ENCODE assay signal across 9 cellular contexts in the genomic region with DNA sequence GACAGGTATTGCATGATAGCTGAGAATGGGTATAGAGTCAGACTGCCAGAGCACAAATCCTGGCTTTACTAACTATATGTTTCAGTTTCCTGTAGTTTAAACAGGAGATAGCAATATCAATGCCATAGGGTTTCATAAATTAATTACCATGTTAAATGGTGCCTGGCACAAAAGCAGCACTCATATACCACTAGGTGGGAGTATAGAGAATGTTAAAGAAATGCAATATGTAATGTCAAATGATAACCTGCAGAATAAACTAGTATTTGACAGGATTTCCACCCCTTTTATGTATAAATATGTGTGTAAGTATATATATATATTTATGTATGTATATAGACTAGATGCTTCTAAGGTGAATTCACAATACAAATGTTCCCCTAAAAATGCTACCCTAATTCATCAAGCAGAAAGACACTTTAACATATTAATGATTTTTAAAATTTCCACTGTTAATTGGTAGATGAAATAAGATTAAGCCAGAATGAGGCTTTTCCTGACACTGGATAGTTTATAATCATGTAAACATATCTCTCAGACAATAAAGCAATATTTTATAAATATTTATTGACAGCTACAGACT. TPM values are rescaled to one million over a fixed set of nuclear protein-coding genes. Genes with fewer than 3 reads are reported as not detected.
DNase-seq lines count a peak whose midpoint lies in the region; ATAC-seq and TF ChIP-seq lines count a peak whose summit lies in the region.
"Had no signal": no experiment of that assay in that cellular context is flagged by ENCODE, and none has a peak within 500 bp of the region (broad histone marks: within the 10 kb centered on the region; RNA-seq: fewer than 3 reads in every experiment).

No MANE protein-coding gene starts in this region.

- TF ChIP-seq CTCF in MCF 10A (IDR thresholded peaks at IDR 0.05; ENCODE audit: unreplicated experiment) (peak; percentile 46), breast epithelium (IDR thresholded peaks at IDR 0.05) (peak in 1 of 3 donors; percentile 22), adrenal gland (IDR thresholded peaks at IDR 0.05) (peak; percentile 14 to 46 (median 38)), lung (IDR thresholded peaks at IDR 0.05; ENCODE audit: control extremely low read depth, extremely low read depth) (peak; percentile 40), omental fat pad (IDR thresholded peaks at IDR 0.05) (no peak)

- H3K36me3 Mint-ChIP-seq in MCF 10A (ENCODE audit: insufficient read depth, unreplicated experiment) = peaks cover 7% of the 10 kb centered on the region

- H3K27me3 Mint-ChIP-seq in MCF 10A (ENCODE audit: insufficient read depth, unreplicated experiment) = no peaks in the 10 kb centered on the region
- H3K27me3 Mint-ChIP-seq: activated naive CD8-positive, alpha-beta T cell had no signal

- BruUV-seq in MCF 10A (replicated peaks; lab: Mats Ljungman, UMichigan) = no TSS peak

- H3K27ac Mint-ChIP-seq in MCF 10A (ENCODE audit: low read depth, unreplicated experiment) = no peak overlapping the region
- H3K27ac Mint-ChIP-seq: activated naive CD8-positive, alpha-beta T cell had no signal

- H3K4me3 ChIP-seq in breast epithelium = no peak overlapping the region
- H3K4me3 ChIP-seq in adrenal gland = no peak overlapping the region
- H3K4me3 ChIP-seq in lung = no peak overlapping the region

- ATAC-seq in lung (ENCODE audit: insufficient read depth, low FRiP score) (no peak), omental fat pad (ENCODE audit: low FRiP score) (no peak)

- POLR2A ChIA-PET in MCF 10A (lab: Yijun Ruan, JAX) = interaction anchor here (1.3 to 1.6 kb wide), 2 partner anchors 9 to 89 kb away, joined by 6 to 8 read pairs; a partner anchor contains a TSS

- peak; percentile 44 for DNase-seq in MCF 10A (ENCODE audit: unreplicated experiment)
- no peak for DNase-seq in breast epithelium (ENCODE audit: low spot score in 2 of 2)
- peak; percentile 32 for DNase-seq in LHCN-M2 (ENCODE audit: low read depth)
- no peak for DNase-seq in adrenal gland
- no peak for DNase-seq in lung (ENCODE audit: low spot score)
- no peak for DNase-seq in omental fat pad (ENCODE audit: low spot score)
- DNase-seq in SHP77 (lab: John Stamatoyannopoulos, UW) = no peak
- DNase-seq in T1000 (lab: John Stamatoyannopoulos, UW) = no peak

- TF ChIP-seq POLR2A in breast epithelium (IDR thresholded peaks at IDR 0.05) = no peak
- TF ChIP-seq POLR2A in adrenal gland (IDR thresholded peaks at IDR 0.05) = no peak

- CTCF ChIA-PET in MCF 10A (lab: Yijun Ruan, JAX) = interaction anchor here (0.6 to 7.2 kb wide), 14 partner anchors 10 to 390 kb away, joined by 3 to 60 read pairs (median 4); a partner anchor contains a TSS

- H3K36me3 ChIP-seq in breast epithelium (no peaks in the 10 kb centered on the region), adrenal gland (replicated peaks in 1 of 2) (no peaks in the 10 kb centered on the region), lung (ENCODE audit: control insufficient read depth in 2 of 2, insufficient read depth in 2 of 2, low read length in 2 of 2) (no peaks in the 10 kb centered on the region)

- H3K9me3 ChIP-seq in breast epithelium (peaks cover 6 to 19% of the 10 kb centered on the region in 2 donors), adrenal gland (replicated peaks in 1 of 3) (no peaks in the 10 kb centered on the region), lung (ENCODE audit: control insufficient read depth in 2 of 2, insufficient read depth in 1 of 2, low read length in 1 of 2) (no peaks in the 10 kb centered on the region)

- intact Hi-C loops in MCF 10A (cut with micrococcal nuclease) = loop anchor here (1.0 to 2.0 kb wide), 2 partner anchors 137 to 244 kb away; no protein-coding TSS in a partner anchor
- intact Hi-C loops in breast epithelium (cut with DNase I; ENCODE audit: low total_unique reads) = no loop called here
- intact Hi-C loops in adrenal gland (cut with DNase I) = loop anchor here (10.0 kb wide), 2 partner anchors 88 to 248 kb away; a partner anchor contains a TSS

- no peak overlapping the region for H3K27ac ChIP-seq in breast epithelium
- no peak overlapping the region for H3K27ac ChIP-seq in adrenal gland
- H3K27ac ChIP-seq in lung (ENCODE audit: low read depth in 1 of 2, low read length in 1 of 2) = no peak overlapping the region

- no peak overlapping the region for H3K4me3 Mint-ChIP-seq in MCF 10A (ENCODE audit: unreplicated experiment)
- H3K4me3 Mint-ChIP-seq: activated naive CD8-positive, alpha-beta T cell had no signal

- no peaks in the 10 kb centered on the region for H3K4me1 ChIP-seq in breast epithelium
- no peaks in the 10 kb centered on the region for H3K4me1 ChIP-seq in adrenal gland (replicated peaks in 1 of 2)
- no peaks in the 10 kb centered on the region for H3K4me1 ChIP-seq in lung (ENCODE audit: control insufficient read depth in 2 of 2, insufficient read depth in 2 of 2, low read length in 2 of 2)

- H3K27me3 ChIP-seq in breast epithelium (no peaks in the 10 kb centered on the region), adrenal gland (no peaks in the 10 kb centered on the region), lung (ENCODE audit: control insufficient read depth, insufficient read depth) (no peaks in the 10 kb centered on the region)

- H3K9me3 Mint-ChIP-seq in MCF 10A (ENCODE audit: unreplicated experiment) = peaks cover 8% of the 10 kb centered on the region

- peaks cover 10% of the 10 kb centered on the region for H3K4me1 Mint-ChIP-seq in MCF 10A (ENCODE audit: insufficient read depth, unreplicated experiment)

RNA-seq across cellular contexts. Expression of a gene that starts 8.6 kb away (rescaled TPM):
- total RNA-seq in MCF 10A (2022) (14.3 and 17.4 TPM in 2 replicates), breast epithelium (10 to 100 TPM in 1 of 3 donors, 1 to 10 TPM in 2; 5.1 to 12.4 (median 8.5) TPM), LHCN-M2 (2014; rRNA removed) (8.3 and 10.9 TPM in 2 replicates), adrenal gland (10 to 100 TPM in 5 of 8 donors, 1 to 10 TPM in 3; 2.5 to 14.8 (median 10.7) TPM), lung (10 to 100 TPM; 10.1 to 17.9 TPM), omental fat pad (1 to 10 TPM; 4.7 to 9.5 (median 6.3) TPM)
- polyA plus RNA-seq in LHCN-M2 (2012) = 2.7 TPM
- polyA plus RNA-seq in adrenal gland (10 to 100 TPM in 1 of 3 donors, 1 to 10 TPM in 2; 5.2 to 19.2 (median 6.8) TPM), lung (1 to 10 TPM; 7.0 to 7.4 TPM)

Comparison
In these comparisons a context has a peak if more than half of its experiments do, and no peak if none do; other contexts are left out.
1. DNase-seq: peak in MCF 10A (single experiment) and LHCN-M2 (single experiment); none in breast epithelium (0 of 2), adrenal gland (0 of 7), lung (single experiment), omental fat pad (single experiment), SHP77 (0 of 2) and T1000 (single experiment).
2. CTCF ChIP-seq: peak in MCF 10A (single experiment), adrenal gland (6 of 6) and lung (single experiment); none in omental fat pad (0 of 3).